In genomic region chr9:128845186-128845931, GRCh38 we compare ENCODE assay signal across 11 cellular contexts. TPM values are rescaled to one million over a fixed set of nuclear protein-coding genes. Genes with fewer than 3 reads are reported as not detected.
DNase-seq lines count a peak whose midpoint lies in the region; ATAC-seq and TF ChIP-seq lines count a peak whose summit lies in the region.
"Had no signal": no experiment of that assay in that cellular context is flagged by ENCODE, and none has a peak within 500 bp of the region (broad histone marks: within the 10 kb centered on the region; RNA-seq: fewer than 3 reads in every experiment).

No MANE protein-coding gene starts in this region.

- no peaks in the 10 kb centered on the region for H3K9me3 Mint-ChIP-seq in MCF 10A (ENCODE audit: unreplicated experiment)
- H3K9me3 Mint-ChIP-seq in activated T-helper 2 cell treated with anti-CD3 and anti-CD28 coated beads, Interferon-gamma antibody, Interleukin-2, Interleukin-4, amounts not matched to agents 10 μg/mL and 5 μg/mL and 100 μg/mL, durations not matched to agents 14 hours and 24 hours and 36 hours, result peaks cover 13% of the 10 kb centered on the region

- no peaks in the 10 kb centered on the region for H3K27me3 Mint-ChIP-seq in MCF 10A (ENCODE audit: insufficient read depth, unreplicated experiment)
- no peaks in the 10 kb centered on the region for H3K27me3 Mint-ChIP-seq in activated T-helper 2 cell treated with anti-CD3 and anti-CD28 coated beads, Interferon-gamma antibody, Interleukin-2, Interleukin-4, amounts not matched to agents 10 μg/mL and 5 μg/mL and 100 μg/mL, durations not matched to agents 14 hours and 24 hours and 36 hours (ENCODE audit: low read depth)
- H3K27me3 Mint-ChIP-seq: activated naive CD8-positive, alpha-beta T cell treated with anti-CD3 and anti-CD28 coated beads, Interleukin-2, amount 10 ng/mL, durations not matched to agents 7 days and 5 days; CD4-positive, alpha-beta memory T cell had no signal

- CTCF ChIA-PET in MCF 10A (lab: Yijun Ruan, JAX), result interaction anchor here (0.6 to 2.4 kb wide), 13 partner anchors 15 to 294 kb away, joined by 3 to 17 read pairs (median 4); partner anchors contain the start of gene ENDOG

- DNase-seq in COR-L47 (lab: John Stamatoyannopoulos, UW) (peak; percentile 24), NCI-H187 (lab: John Stamatoyannopoulos, UW) (peak; percentile 52 to 56), MCF 10A (ENCODE audit: unreplicated experiment) (peak; percentile 55), myocyte (ENCODE audit: low read depth) (peak; percentile 97), pons (ENCODE audit: low spot score) (no peak), anterior cingulate cortex (lab: John Stamatoyannopoulos, UW) (no peak)
- no peak for DNase-seq in activated T-helper 2 cell treated with anti-CD3 and anti-CD28 coated beads, Interferon-gamma antibody, Interleukin-2, Interleukin-4, amounts not matched to agents 10 μg/mL and 5 μg/mL and 100 μg/mL, durations not matched to agents 14 hours and 24 hours and 36 hours (ENCODE audit: low spot score)
- DNase-seq: activated naive CD8-positive, alpha-beta T cell treated with anti-CD3 and anti-CD28 coated beads, Interleukin-2, amount 10 ng/mL, durations not matched to agents 7 days and 5 days; CD4-positive, alpha-beta memory T cell; NCI-H774 had no signal

- POLR2A ChIA-PET in MCF 10A (lab: Yijun Ruan, JAX), result interaction anchor here (0.6 to 2.5 kb wide), 5 partner anchors 16 to 177 kb away, joined by 3 to 10 read pairs (median 4); partner anchors contain the start of genes ENDOG and SPOUT1

- no peak overlapping the region for H3K27ac Mint-ChIP-seq in MCF 10A (ENCODE audit: low read depth, unreplicated experiment)
- no peak overlapping the region for H3K27ac Mint-ChIP-seq in activated T-helper 2 cell treated with anti-CD3 and anti-CD28 coated beads, Interferon-gamma antibody, Interleukin-2, Interleukin-4, amounts not matched to agents 10 μg/mL and 5 μg/mL and 100 μg/mL, durations not matched to agents 14 hours and 24 hours and 36 hours
- H3K27ac Mint-ChIP-seq: activated naive CD8-positive, alpha-beta T cell treated with anti-CD3 and anti-CD28 coated beads, Interleukin-2, amount 10 ng/mL, durations not matched to agents 7 days and 5 days; CD4-positive, alpha-beta memory T cell had no signal

- H3K4me3 Mint-ChIP-seq in MCF 10A (ENCODE audit: unreplicated experiment), result no peak overlapping the region
- no peak overlapping the region for H3K4me3 Mint-ChIP-seq in activated T-helper 2 cell treated with anti-CD3 and anti-CD28 coated beads, Interferon-gamma antibody, Interleukin-2, Interleukin-4, amounts not matched to agents 10 μg/mL and 5 μg/mL and 100 μg/mL, durations not matched to agents 14 hours and 24 hours and 36 hours (ENCODE audit: low read depth)
- H3K4me3 Mint-ChIP-seq: activated naive CD8-positive, alpha-beta T cell treated with anti-CD3 and anti-CD28 coated beads, Interleukin-2, amount 10 ng/mL, durations not matched to agents 7 days and 5 days; CD4-positive, alpha-beta memory T cell had no signal

- intact Hi-C loops in MCF 10A (cut with micrococcal nuclease), result no loop called here
- intact Hi-C loops in activated T-helper 2 cell treated with anti-CD3 and anti-CD28 coated beads, Interferon-gamma antibody, Interleukin-2, Interleukin-4, amounts not matched to agents 10 μg/mL and 5 μg/mL and 100 μg/mL, durations not matched to agents 14 hours and 24 hours and 36 hours (cut with micrococcal nuclease), result no loop called here

- TF ChIP-seq CTCF in MCF 10A (IDR thresholded peaks at IDR 0.05; ENCODE audit: unreplicated experiment), result no peak

- H3K4me1 Mint-ChIP-seq in MCF 10A (ENCODE audit: insufficient read depth, unreplicated experiment), result peaks cover 9% of the 10 kb centered on the region
- H3K4me1 Mint-ChIP-seq in activated T-helper 2 cell treated with anti-CD3 and anti-CD28 coated beads, Interferon-gamma antibody, Interleukin-2, Interleukin-4, amounts not matched to agents 10 μg/mL and 5 μg/mL and 100 μg/mL, durations not matched to agents 14 hours and 24 hours and 36 hours (ENCODE audit: low read depth), result no peaks in the 10 kb centered on the region
- H3K4me1 Mint-ChIP-seq: activated naive CD8-positive, alpha-beta T cell treated with anti-CD3 and anti-CD28 coated beads, Interleukin-2, amount 10 ng/mL, durations not matched to agents 7 days and 5 days had no signal

- ATAC-seq in HG03457 (IDR thresholded peaks at IDR 0.05; ENCODE audit: unreplicated experiment), result no peak

- no TSS peak for BruUV-seq in MCF 10A (replicated peaks; lab: Mats Ljungman, UMichigan)

- H3K36me3 Mint-ChIP-seq in MCF 10A (ENCODE audit: insufficient read depth, unreplicated experiment), result peaks cover 16% of the 10 kb centered on the region
- peaks cover 14% of the 10 kb centered on the region for H3K36me3 Mint-ChIP-seq in activated T-helper 2 cell treated with anti-CD3 and anti-CD28 coated beads, Interferon-gamma antibody, Interleukin-2, Interleukin-4, amounts not matched to agents 10 μg/mL and 5 μg/mL and 100 μg/mL, durations not matched to agents 14 hours and 24 hours and 36 hours (ENCODE audit: low read depth)

RNA-seq across cellular contexts. Expression of gene SPOUT1, which starts 15.8 kb away (rescaled TPM):
- total RNA-seq in MCF 10A (2022) (30.1 and 32.4 TPM in 2 replicates), myocyte (14.0 and 19.3 TPM in 2 replicates)
- polyA plus RNA-seq in myocyte (2012), result 23.9 TPM
- 126 and 127 TPM in 2 replicates for total RNA-seq in activated T-helper 2 cell treated with anti-CD3 and anti-CD28 coated beads, Interferon-gamma antibody, Interleukin-2, Interleukin-4, amounts not matched to agents 10 μg/mL and 5 μg/mL and 100 μg/mL, durations not matched to agents 14 hours and 24 hours and 36 hours

RNA-seq across cellular contexts. Expression of gene ENDOG, which starts 27.1 kb away (rescaled TPM):
- 18.2 and 22.0 TPM in 2 replicates for total RNA-seq in MCF 10A (2022)
- total RNA-seq in myocyte, result 83.0 and 95.6 TPM in 2 replicates
- polyA plus RNA-seq in myocyte (2012), result 24.3 TPM
- 19.9 and 21.7 TPM in 2 replicates for total RNA-seq in activated T-helper 2 cell treated with anti-CD3 and anti-CD28 coated beads, Interferon-gamma antibody, Interleukin-2, Interleukin-4, amounts not matched to agents 10 μg/mL and 5 μg/mL and 100 μg/mL, durations not matched to agents 14 hours and 24 hours and 36 hours

RNA-seq across cellular contexts. Expression of gene KYAT1, which starts 36.4 kb away (rescaled TPM):
- total RNA-seq in MCF 10A (2022), result 3.8 and 5.7 TPM in 2 replicates
- 9.9 and 13.5 TPM in 2 replicates for total RNA-seq in myocyte
- 9.8 TPM for polyA plus RNA-seq in myocyte (2012)
- 13.6 and 14.0 TPM in 2 replicates for total RNA-seq in activated T-helper 2 cell treated with anti-CD3 and anti-CD28 coated beads, Interferon-gamma antibody, Interleukin-2, Interleukin-4, amounts not matched to agents 10 μg/mL and 5 μg/mL and 100 μg/mL, durations not matched to agents 14 hours and 24 hours and 36 hours

RNA-seq across cellular contexts. Expression of gene LRRC8A, which starts 36.6 kb away (rescaled TPM):
- 30.9 and 31.6 TPM in 2 replicates for total RNA-seq in MCF 10A (2022)
- total RNA-seq in myocyte, result 35.3 and 51.9 TPM in 2 replicates
- 40.0 TPM for polyA plus RNA-seq in myocyte (2012)
- total RNA-seq in activated T-helper 2 cell treated with anti-CD3 and anti-CD28 coated beads, Interferon-gamma antibody, Interleukin-2, Interleukin-4, amounts not matched to agents 10 μg/mL and 5 μg/mL and 100 μg/mL, durations not matched to agents 14 hours and 24 hours and 36 hours, result 24.9 and 25.4 TPM in 2 replicates

RNA-seq across cellular contexts. Expression of gene TBC1D13, which starts 58.3 kb away (rescaled TPM):
- total RNA-seq in MCF 10A (2022) (10.9 and 13.8 TPM in 2 replicates), myocyte (30.2 and 42.4 TPM in 2 replicates)
- polyA plus RNA-seq in myocyte (2012), result 29.9 TPM
- total RNA-seq in activated T-helper 2 cell treated with anti-CD3 and anti-CD28 coated beads, Interferon-gamma antibody, Interleukin-2, Interleukin-4, amounts not matched to agents 10 μg/mL and 5 μg/mL and 100 μg/mL, durations not matched to agents 14 hours and 24 hours and 36 hours, result 20.5 and 24.2 TPM in 2 replicates

Comparison
In these comparisons a context has a peak if more than half of its experiments do, and no peak if none do; other contexts are left out.
1. DNase-seq: peak in COR-L47 (single experiment), NCI-H187 (2 of 2), MCF 10A (single experiment) and myocyte (single experiment); none in pons (single experiment), anterior cingulate cortex (0 of 58) and activated T-helper 2 cell treated with anti-CD3 and anti-CD28 coated beads, Interferon-gamma antibody, Interleukin-2, Interleukin-4, amounts not matched to agents 10 μg/mL and 5 μg/mL and 100 μg/mL, durations not matched to agents 14 hours and 24 hours and 36 hours (single experiment).